12 cellular contexts compared by ENCODE assay signal in genomic region chr19:17952041-17952976, GRCh38. TPM values are rescaled to one million over a fixed set of nuclear protein-coding genes. Genes with fewer than 3 reads are reported as not detected.
DNase-seq lines count a peak whose midpoint lies in the region; ATAC-seq and TF ChIP-seq lines count a peak whose summit lies in the region.
"Had no signal": no experiment of that assay in that cellular context is flagged by ENCODE, and none has a peak within 500 bp of the region (broad histone marks: within the 10 kb centered on the region; RNA-seq: fewer than 3 reads in every experiment).

No MANE protein-coding gene starts in this region.

- H3K4me3 ChIP-seq in GM12865 (ENCODE audit: low read depth, low read length) (peak overlapping the region; percentile 53), WERI-Rb-1 (ENCODE audit: low read depth, low read length) (peak overlapping the region; percentile 88), adrenal gland (no peak overlapping the region)

- H3K27ac ChIP-seq in CD4-positive, alpha-beta T cell (ENCODE audit: low read depth, low read length), result no peak overlapping the region
- H3K27ac ChIP-seq in WERI-Rb-1 (peak overlapping the region; percentile 99), adrenal gland (no peak overlapping the region)
- H3K27ac ChIP-seq: neutrophil had no signal

- peaks cover 1% of the 10 kb centered on the region for H3K36me3 Mint-ChIP-seq in CD4-positive, alpha-beta T cell (ENCODE audit: low read depth)
- H3K36me3 Mint-ChIP-seq in naive B cell, result no peaks in the 10 kb centered on the region
- no peaks in the 10 kb centered on the region for H3K36me3 Mint-ChIP-seq in activated CD4-positive, alpha-beta T cell treated with anti-CD3 and anti-CD28 coated beads for 36 hours (ENCODE audit: low read depth)

- 1 to 3% (median 2%) methylated on average over 12 to 66 of the region's 66 CpGs for WGBS in adrenal gland, 4 donors

- POLR2A ChIA-PET in CD4-positive, alpha-beta T cell (lab: Charles Lee), result interaction anchor here (1.2 kb wide), 1 partner anchor 93 kb away, joined by 4 read pairs; no protein-coding TSS in a partner anchor
- POLR2A ChIA-PET in activated CD4-positive, alpha-beta T cell treated with anti-CD3 and anti-CD28 coated beads for 36 hours (lab: Charles Lee), result no interaction called here

- intact Hi-C loops in CD4-positive, alpha-beta T cell (cut with DNase I, micrococcal nuclease), result no loop called here
- intact Hi-C loops in adrenal gland (cut with DNase I), result no loop called here
- intact Hi-C loops in activated CD4-positive, alpha-beta T cell treated with anti-CD3 and anti-CD28 coated beads for 36 hours (cut with DNase I, micrococcal nuclease), result no loop called here

- no peaks in the 10 kb centered on the region for H3K9me3 ChIP-seq in CD4-positive, alpha-beta T cell (ENCODE audit: control insufficient read depth, low read length)
- H3K9me3 ChIP-seq in WERI-Rb-1 (ENCODE audit: severe bottlenecking) (no peaks in the 10 kb centered on the region), adrenal gland (replicated peaks in 1 of 3) (no peaks in the 10 kb centered on the region)
- H3K9me3 ChIP-seq: neutrophil had no signal

- ATAC-seq in CD4-positive, alpha-beta T cell (ENCODE audit: poor library complexity), result no peak
- ATAC-seq in naive B cell (ENCODE audit: low read depth in 2 of 2) (no peak), HG03135 (IDR thresholded peaks at IDR 0.05; ENCODE audit: unreplicated experiment) (no peak)
- no peak for ATAC-seq in activated CD4-positive, alpha-beta T cell treated with anti-CD3 and anti-CD28 coated beads for 36 hours

- no peak for DNase-seq in CD4-positive, alpha-beta T cell
- no peak for DNase-seq in GM12865 (ENCODE audit: low read depth)
- peak; percentile 82 for DNase-seq in WERI-Rb-1
- peak; percentile 21 for DNase-seq in naive B cell
- no peak for DNase-seq in adrenal gland
- no peak for DNase-seq in activated CD4-positive, alpha-beta T cell treated with anti-CD3 and anti-CD28 coated beads for 36 hours
- no peak for DNase-seq in CD1c-positive myeloid dendritic cell (ENCODE audit: extremely low spot score)
- DNase-seq: activated T-cell treated with anti-CD3 and anti-CD28 coated beads, Interleukin-2, amount 50 U/mL, for 24 hours; substantia nigra had no signal

- peaks cover 0 to 37% of the 10 kb centered on the region in 2 donors for H3K4me1 ChIP-seq in adrenal gland (replicated peaks in 1 of 2)

- peaks cover 68% of the 10 kb centered on the region for H3K27me3 Mint-ChIP-seq in CD4-positive, alpha-beta T cell
- peaks cover 19 to 55% (median 44%) of the 10 kb centered on the region in 3 donors for H3K27me3 Mint-ChIP-seq in naive B cell
- peaks cover 50% of the 10 kb centered on the region for H3K27me3 Mint-ChIP-seq in activated CD4-positive, alpha-beta T cell treated with anti-CD3 and anti-CD28 coated beads for 36 hours

- no peaks in the 10 kb centered on the region for H3K9me3 Mint-ChIP-seq in CD4-positive, alpha-beta T cell
- no peaks in the 10 kb centered on the region for H3K9me3 Mint-ChIP-seq in naive B cell
- H3K9me3 Mint-ChIP-seq in activated CD4-positive, alpha-beta T cell treated with anti-CD3 and anti-CD28 coated beads for 36 hours (ENCODE audit: low read depth), result no peaks in the 10 kb centered on the region
- H3K9me3 Mint-ChIP-seq: activated T-cell treated with anti-CD3 and anti-CD28 coated beads, Interleukin-2, amount 50 U/mL, for 24 hours; T-helper 2 cell treated with Interferon-gamma antibody and Interleukin-4, amounts not matched to agents 5 μg/mL and 100 μg/mL, for 36 hours had no signal

- peaks cover 72% of the 10 kb centered on the region for H3K27me3 ChIP-seq in CD4-positive, alpha-beta T cell (ENCODE audit: control insufficient read depth, insufficient read depth, low read length)
- H3K27me3 ChIP-seq in WERI-Rb-1 (ENCODE audit: insufficient read depth, low read depth, severe bottlenecking), result no peaks in the 10 kb centered on the region
- peaks cover 50% of the 10 kb centered on the region for H3K27me3 ChIP-seq in adrenal gland

- CTCF ChIA-PET in CD4-positive, alpha-beta T cell (lab: Charles Lee), result interaction anchor here (1.8 kb wide), 1 partner anchor 44 kb away, joined by 5 read pairs; no protein-coding TSS in a partner anchor
- CTCF ChIA-PET in activated CD4-positive, alpha-beta T cell treated with anti-CD3 and anti-CD28 coated beads for 36 hours (lab: Charles Lee), result interaction anchor here (1.4 kb wide), 1 partner anchor 93 kb away, joined by 3 read pairs; the partner anchor contains the start of gene RPL18A

- H3K4me1 Mint-ChIP-seq in CD4-positive, alpha-beta T cell (ENCODE audit: low read depth), result peaks cover 48% of the 10 kb centered on the region
- peaks cover 42 to 54% (median 48%) of the 10 kb centered on the region in 3 donors for H3K4me1 Mint-ChIP-seq in naive B cell
- H3K4me1 Mint-ChIP-seq in activated CD4-positive, alpha-beta T cell treated with anti-CD3 and anti-CD28 coated beads for 36 hours, result peaks cover 38% of the 10 kb centered on the region

- no peak for TF ChIP-seq CTCF in CD4-positive, alpha-beta T cell (IDR thresholded peaks at IDR 0.05)
- TF ChIP-seq CTCF in GM12865 (IDR thresholded peaks at IDR 0.05; ENCODE audit: insufficient read depth, low read depth, low read length, missing control alignments) (no peak), WERI-Rb-1 (IDR thresholded peaks at IDR 0.05; ENCODE audit: low read depth, low read length) (no peak), adrenal gland (IDR thresholded peaks at IDR 0.05) (no peak)

- peak overlapping the region; percentile 30 for H3K4me3 Mint-ChIP-seq in CD4-positive, alpha-beta T cell
- peak overlapping the region; percentile 74 to 92 (median 84) for H3K4me3 Mint-ChIP-seq in naive B cell
- H3K4me3 Mint-ChIP-seq in activated CD4-positive, alpha-beta T cell treated with anti-CD3 and anti-CD28 coated beads for 36 hours, result no peak overlapping the region
- H3K4me3 Mint-ChIP-seq: activated T-cell treated with anti-CD3 and anti-CD28 coated beads, Interleukin-2, amount 50 U/mL, for 24 hours; T-helper 2 cell treated with Interferon-gamma antibody and Interleukin-4, amounts not matched to agents 5 μg/mL and 100 μg/mL, for 36 hours had no signal

- no peak for TF ChIP-seq POLR2A in adrenal gland (IDR thresholded peaks at IDR 0.05)

- H3K36me3 ChIP-seq in WERI-Rb-1 (peaks cover 8% of the 10 kb centered on the region), adrenal gland (replicated peaks in 1 of 2) (no peaks in the 10 kb centered on the region)
- H3K36me3 ChIP-seq: neutrophil had no signal

- H3K27ac Mint-ChIP-seq in CD4-positive, alpha-beta T cell, result no peak overlapping the region
- peak overlapping the region; percentile 42 to 99 (median 94) for H3K27ac Mint-ChIP-seq in naive B cell
- no peak overlapping the region for H3K27ac Mint-ChIP-seq in activated CD4-positive, alpha-beta T cell treated with anti-CD3 and anti-CD28 coated beads for 36 hours
- H3K27ac Mint-ChIP-seq: activated T-cell treated with anti-CD3 and anti-CD28 coated beads, Interleukin-2, amount 50 U/mL, for 24 hours; T-helper 2 cell treated with Interferon-gamma antibody and Interleukin-4, amounts not matched to agents 5 μg/mL and 100 μg/mL, for 36 hours had no signal

RNA-seq across cellular contexts. Expression of gene KCNN1, which starts 14.6 kb away (rescaled TPM):
- not detected for total RNA-seq in CD4-positive, alpha-beta T cell
- polyA plus RNA-seq in naive B cell (ENCODE audit: low read depth in 6 of 6) (under 1 TPM in 1 of 6 donors, not detected in 5; 0.27 TPM), adrenal gland (under 1 TPM in 2 of 3 donors, not detected in 1; 0.16 to 0.47 TPM)
- total RNA-seq in adrenal gland, result under 1 TPM in 7 of 8 donors, not detected in 1; 0.22 to 0.96 (median 0.69) TPM
- under 1 TPM in 1 of 2 experiments, not detected in 1; 0.05 TPM for total RNA-seq in activated CD4-positive, alpha-beta T cell treated with anti-CD3 and anti-CD28 coated beads for 36 hours

RNA-seq across cellular contexts. Expression of gene CCDC124, which starts 19.5 kb away (rescaled TPM):
- 10 to 100 TPM; 26.9 to 28.1 TPM for total RNA-seq in CD4-positive, alpha-beta T cell
- polyA plus RNA-seq in naive B cell (ENCODE audit: low read depth in 6 of 6) (10 to 100 TPM; 29.7 to 47.4 (median 32.6) TPM), adrenal gland (100 to 1,000 TPM in 2 of 3 donors, 10 to 100 TPM in 1; 11.3 to 143 (median 114) TPM)
- total RNA-seq in adrenal gland, result 10 to 100 TPM; 43.2 to 70.0 (median 65.9) TPM
- 100 to 1,000 TPM in 1 of 2 experiments, 10 to 100 TPM in 1; 99.3 to 131 TPM for total RNA-seq in activated CD4-positive, alpha-beta T cell treated with anti-CD3 and anti-CD28 coated beads for 36 hours

RNA-seq across cellular contexts. Expression of gene ARRDC2, which starts 55.7 kb away (rescaled TPM):
- total RNA-seq in CD4-positive, alpha-beta T cell, result 100 to 1,000 TPM; 325 to 341 TPM
- polyA plus RNA-seq in naive B cell (ENCODE audit: low read depth in 6 of 6) (100 to 1,000 TPM in 1 of 6 donors, 10 to 100 TPM in 5; 47.7 to 110 (median 50.8) TPM), adrenal gland (10 to 100 TPM in 2 of 3 donors, 1 to 10 TPM in 1; 2.7 to 54.3 (median 20.8) TPM)
- total RNA-seq in adrenal gland, result 10 to 100 TPM in 7 of 8 donors, 1 to 10 TPM in 1; 4.7 to 27.4 (median 17.3) TPM
- 10 to 100 TPM; 13.5 to 21.7 TPM for total RNA-seq in activated CD4-positive, alpha-beta T cell treated with anti-CD3 and anti-CD28 coated beads for 36 hours

Comparison
In these comparisons a context has a peak if more than half of its experiments do, and no peak if none do; other contexts are left out.
1. DNase-seq: peak in WERI-Rb-1 (single experiment) and naive B cell (single experiment); none in CD4-positive, alpha-beta T cell (0 of 10), GM12865 (single experiment), adrenal gland (0 of 7), activated CD4-positive, alpha-beta T cell treated with anti-CD3 and anti-CD28 coated beads for 36 hours (single experiment) and CD1c-positive myeloid dendritic cell (single experiment).
2. H3K27ac Mint-ChIP-seq: peak in naive B cell (6 of 6); none in CD4-positive, alpha-beta T cell (single experiment) and activated CD4-positive, alpha-beta T cell treated with anti-CD3 and anti-CD28 coated beads for 36 hours (single experiment).
3. H3K4me3 ChIP-seq: peak in GM12865 (single experiment) and WERI-Rb-1 (single experiment); none in adrenal gland (0 of 4).
4. RNA of gene ARRDC2, which starts 55.7 kb away (total RNA-seq): 325 to 341 TPM in CD4-positive, alpha-beta T cell; 13.5 to 21.7 TPM in activated CD4-positive, alpha-beta T cell treated with anti-CD3 and anti-CD28 coated beads for 36 hours and 4.7 to 27.4 TPM in adrenal gland; every median in the first group is over 10 times any median in the second.